In genomic region chr18:49707594-49707993, GRCh38 we compare ENCODE assay signal across 17 cellular contexts.
DNase-seq lines count a peak whose midpoint lies in the region; ATAC-seq and TF ChIP-seq lines count a peak whose summit lies in the region.
"Had no signal": no experiment of that assay in that cellular context is flagged by ENCODE, and none has a peak within 500 bp of the region (broad histone marks: within the 10 kb centered on the region; RNA-seq: fewer than 3 reads in every experiment).

No MANE protein-coding gene starts in this region.

- H3K9me3 Mint-ChIP-seq in brain (peaks cover 0 to 14% (median 3%) of the 10 kb centered on the region in 5 experiments), mesothelial cell of epicardium (peaks cover 7% of the 10 kb centered on the region)
- H3K9me3 Mint-ChIP-seq: CD4-positive, alpha-beta T cell; H9 had no signal

- ATAC-seq in right cardiac atrium = no peak
- no peak for ATAC-seq in GM21717 (IDR thresholded peaks at IDR 0.05; ENCODE audit: unreplicated experiment)
- ATAC-seq: A549, HepG2 had no signal

- H3K4me1 Mint-ChIP-seq in brain = peaks cover 16% of the 10 kb centered on the region
- peaks cover 19% of the 10 kb centered on the region for H3K4me1 Mint-ChIP-seq in mesothelial cell of epicardium

- H3K27me3 ChIP-seq in thyroid gland (no peaks in the 10 kb centered on the region), right cardiac atrium (ENCODE audit: control insufficient read depth, insufficient read depth) (no peaks in the 10 kb centered on the region)

- H3K36me3 Mint-ChIP-seq in brain (no peaks in the 10 kb centered on the region), mesothelial cell of epicardium (no peaks in the 10 kb centered on the region)

- H3K9me3 ChIP-seq in thyroid gland = no peaks in the 10 kb centered on the region
- no peaks in the 10 kb centered on the region for H3K9me3 ChIP-seq in right cardiac atrium (ENCODE audit: control insufficient read depth, low read length)
- H3K9me3 ChIP-seq: A549, Caco-2 had no signal

- peak overlapping the region; percentile 4 to 66 (median 54) for H3K27ac ChIP-seq in thyroid gland
- no peak overlapping the region for H3K27ac ChIP-seq in right cardiac atrium (ENCODE audit: low read length)
- H3K27ac ChIP-seq: 22Rv1, A549, C4-2B had no signal

- TF ChIP-seq POLR2A in thyroid gland (IDR thresholded peaks at IDR 0.05) = no peak

- peak; percentile 17 for DNase-seq in DMS 273 (lab: John Stamatoyannopoulos, UW; ENCODE audit: unreplicated experiment)
- DNase-seq in DMS 273 treated with DMSO at 0.1 percent for 48 hours (lab: John Stamatoyannopoulos, UW) = no peak
- DNase-seq in mesothelial cell of epicardium (ENCODE audit: low spot score in 2 of 2, unreplicated experiment in 2 of 2) = no peak
- DNase-seq in thyroid gland = peak; percentile 77
- no peak for DNase-seq in right cardiac atrium
- DNase-seq: AML-193; Caco-2; CD4-positive, alpha-beta T cell; DMS79 treated with DMSO at 0.1 percent for 48 hours; GF-D8; H9 had no signal

- no peaks in the 10 kb centered on the region for H3K36me3 ChIP-seq in thyroid gland

- no peak overlapping the region for H3K4me3 ChIP-seq in thyroid gland (replicated peaks in 1 of 3)
- H3K4me3 ChIP-seq in right cardiac atrium (ENCODE audit: low read length) = no peak overlapping the region
- H3K4me3 ChIP-seq: A549 had no signal

- H3K4me3 Mint-ChIP-seq in brain (no peak overlapping the region), mesothelial cell of epicardium (no peak overlapping the region)
- H3K4me3 Mint-ChIP-seq: CD4-positive, alpha-beta T cell; H9 had no signal

- 61 to 73% methylated on average over 3 of the region's 3 CpGs for WGBS in thyroid gland, 2 donors
- 88% methylated on average over 3 of the region's 3 CpGs for WGBS in right cardiac atrium

- H3K27ac Mint-ChIP-seq in brain (peak overlapping the region in 3 of 5 experiments; percentile 48 to 69 (median 67)), mesothelial cell of epicardium (peak overlapping the region; percentile 80)
- H3K27ac Mint-ChIP-seq: CD4-positive, alpha-beta T cell; H9 had no signal

- H3K27me3 Mint-ChIP-seq in brain (peaks cover 11% of the 10 kb centered on the region), mesothelial cell of epicardium (ENCODE audit: low read depth) (peaks cover 4% of the 10 kb centered on the region)

- intact Hi-C loops in thyroid gland (cut with DNase I) = loop anchor here (10.0 kb wide), 1 partner anchor 83 kb away; no protein-coding TSS in a partner anchor
- intact Hi-C loops in right cardiac atrium (cut with DNase I) = no loop called here

- H3K4me1 ChIP-seq in thyroid gland = peaks cover 33 to 42% of the 10 kb centered on the region in 2 donors
- H3K4me1 ChIP-seq in right cardiac atrium (ENCODE audit: control insufficient read depth, insufficient read depth, low read length) = no peaks in the 10 kb centered on the region
- H3K4me1 ChIP-seq: A549 had no signal

- TF ChIP-seq CTCF in brain (conservative IDR thresholded peaks at IDR 0.05) (no peak), mesothelial cell of epicardium (IDR thresholded peaks at IDR 0.05; ENCODE audit: unreplicated experiment) (no peak), thyroid gland (IDR thresholded peaks at IDR 0.05) (no peak)

Comparison
In these comparisons a context has a peak if more than half of its experiments do, and no peak if none do; other contexts are left out.
1. DNase-seq: peak in DMS 273 (single experiment) and thyroid gland (2 of 2); none in DMS 273 treated with DMSO at 0.1 percent for 48 hours (single experiment), mesothelial cell of epicardium (0 of 2) and right cardiac atrium (0 of 3).